In the genomic region with DNA sequence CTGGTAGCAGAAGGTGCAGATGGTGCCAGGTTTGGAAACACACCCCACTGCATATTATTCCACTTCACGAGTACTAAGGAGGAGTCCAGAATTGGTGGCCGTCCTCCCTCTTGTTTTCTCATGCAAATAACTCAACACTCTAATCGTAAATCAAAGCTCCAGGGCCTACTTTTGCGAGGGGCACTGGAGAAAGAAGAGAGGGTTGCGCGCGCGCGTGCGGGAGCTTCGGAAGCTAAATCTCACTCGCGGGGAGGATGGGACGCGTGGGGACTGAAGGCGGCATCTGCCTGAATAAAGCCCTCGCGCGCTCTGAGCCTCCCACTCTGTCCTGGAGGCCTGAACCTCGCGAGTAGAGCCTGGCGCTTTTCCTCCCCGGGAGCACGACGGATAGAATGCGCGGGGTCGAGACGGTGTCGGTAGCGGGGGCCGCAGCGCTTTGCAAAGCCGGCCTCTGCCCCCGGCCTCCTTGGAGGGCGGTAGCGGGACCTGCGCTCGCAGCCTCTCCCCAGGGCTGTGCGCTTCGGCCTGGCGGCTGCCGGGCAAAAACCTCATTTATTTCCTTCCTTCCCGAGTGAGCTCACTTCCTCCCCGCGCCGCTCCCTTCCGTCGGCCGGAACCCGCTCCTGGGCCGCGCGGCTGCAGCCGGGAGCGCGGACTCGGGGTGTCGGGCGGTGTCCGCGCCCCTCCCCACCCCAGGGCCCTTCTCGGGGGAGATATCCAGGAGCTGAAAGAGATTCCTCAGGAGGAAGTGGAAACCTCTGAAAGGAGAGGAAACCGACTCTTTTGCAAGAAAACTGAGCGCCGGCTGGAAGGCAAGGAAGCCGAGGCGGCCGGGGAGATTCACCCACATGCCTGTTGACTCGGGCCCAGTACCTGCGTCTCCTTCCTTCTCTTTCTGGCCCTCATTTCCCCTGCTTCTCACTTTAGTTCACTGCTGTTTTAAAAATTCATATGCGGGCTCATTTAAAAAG, we compare ENCODE assay signal across 9 cellular contexts. TPM values are rescaled to one million over a fixed set of nuclear protein-coding genes. Genes with fewer than 3 reads are reported as not detected.
A peak's percentile ranks its signal among the peaks of the same experiment; 100 is the strongest.
DNase-seq lines count a peak whose midpoint lies in the region; ATAC-seq and TF ChIP-seq lines count a peak whose summit lies in the region.
"Had no signal": no experiment of that assay in that cellular context is flagged by ENCODE, and none has a peak within 500 bp of the region (broad histone marks: within the 10 kb centered on the region; RNA-seq: fewer than 3 reads in every experiment).

No MANE protein-coding gene starts in this region.

- peak in 1 of 4 experiments; percentile 33 for TF ChIP-seq CTCF in uterus (IDR thresholded peaks at IDR 0.05)

- H3K27me3 ChIP-seq in uterus: no peaks in the 10 kb centered on the region

- H3K4me3 Mint-ChIP-seq in central memory CD8-positive, alpha-beta T cell: peak overlapping the region; percentile 71
- peak overlapping the region; percentile 78 for H3K4me3 Mint-ChIP-seq in memory B cell

- no peaks in the 10 kb centered on the region for H3K9me3 Mint-ChIP-seq in central memory CD8-positive, alpha-beta T cell
- no peaks in the 10 kb centered on the region for H3K9me3 Mint-ChIP-seq in memory B cell

- no peak overlapping the region for H3K27ac Mint-ChIP-seq in central memory CD8-positive, alpha-beta T cell (ENCODE audit: low read depth)
- no peak overlapping the region for H3K27ac Mint-ChIP-seq in memory B cell

- no peaks in the 10 kb centered on the region for H3K4me1 ChIP-seq in uterus

- ATAC-seq in GM18505 (IDR thresholded peaks at IDR 0.05; ENCODE audit: unreplicated experiment) (peak; percentile 28), HG03025 (IDR thresholded peaks at IDR 0.05; ENCODE audit: low FRiP score, unreplicated experiment) (peak; percentile 39), memory B cell (ENCODE audit: low read depth) (no peak)
- ATAC-seq in central memory CD8-positive, alpha-beta T cell (replicated peaks; ENCODE audit: extremely low read depth, poor library complexity, severe bottlenecking): no peak
- ATAC-seq: Panc1 had no signal

- TF ChIP-seq POLR2A in GM18505 (IDR thresholded peaks at IDR 0.05; ENCODE audit: borderline replicate concordance, extremely low read depth, insufficient read depth, insufficient read length) (no peak), uterus (IDR thresholded peaks at IDR 0.05) (peak; percentile 65 to 74)

- H3K36me3 ChIP-seq in uterus: no peaks in the 10 kb centered on the region

- H3K4me1 Mint-ChIP-seq in central memory CD8-positive, alpha-beta T cell: peaks cover 14% of the 10 kb centered on the region
- H3K4me1 Mint-ChIP-seq in memory B cell: peaks cover 17% of the 10 kb centered on the region

- DNase-seq in central memory CD8-positive, alpha-beta T cell (ENCODE audit: low spot score in 2 of 2): no peak
- DNase-seq in memory B cell (ENCODE audit: low spot score in 2 of 2) (no peak), uterus (peak; percentile 62 to 70), NCI-H510A (lab: John Stamatoyannopoulos, UW) (no peak), NCI-H2196 treated with DMSO at 0.1 percent for 48 hours (lab: John Stamatoyannopoulos, UW; ENCODE audit: unreplicated experiment) (no peak)
- no peak for DNase-seq in activated effector memory CD4-positive, alpha-beta T cell treated with anti-CD3 and anti-CD28 coated beads, Interleukin-2, amount 50 U/mL, for 16 hours

- peak overlapping the region; percentile 84 to 87 for H3K27ac ChIP-seq in uterus

- H3K4me3 ChIP-seq in uterus: peak overlapping the region; percentile 41 to 43

- peaks cover 66% of the 10 kb centered on the region for H3K27me3 Mint-ChIP-seq in central memory CD8-positive, alpha-beta T cell
- peaks cover 30% of the 10 kb centered on the region for H3K27me3 Mint-ChIP-seq in memory B cell

- intact Hi-C loops in uterus (cut with DNase I; ENCODE audit: low total_unique reads): loop anchor here (10.0 kb wide), 2 partner anchors 185 to 605 kb away; no protein-coding TSS in a partner anchor

- no peaks in the 10 kb centered on the region for H3K9me3 ChIP-seq in uterus

- H3K36me3 Mint-ChIP-seq in central memory CD8-positive, alpha-beta T cell (ENCODE audit: insufficient read depth): no peaks in the 10 kb centered on the region
- H3K36me3 Mint-ChIP-seq in memory B cell: no peaks in the 10 kb centered on the region

RNA-seq across cellular contexts. Expression of gene HAND2, which starts 20.7 kb away (rescaled TPM):
- total RNA-seq in uterus: 10 to 100 TPM; 20.3 to 77.6 (median 23.7) TPM

Comparison
In these comparisons a context has a peak if more than half of its experiments do, and no peak if none do; other contexts are left out.
1. ATAC-seq: peak in GM18505 (single experiment) and HG03025 (single experiment); none in central memory CD8-positive, alpha-beta T cell (single experiment) and memory B cell (single experiment).
2. DNase-seq: peak in uterus (2 of 2); none in central memory CD8-positive, alpha-beta T cell (0 of 2), memory B cell (0 of 2), NCI-H510A (single experiment), NCI-H2196 treated with DMSO at 0.1 percent for 48 hours (single experiment) and activated effector memory CD4-positive, alpha-beta T cell treated with anti-CD3 and anti-CD28 coated beads, Interleukin-2, amount 50 U/mL, for 16 hours (single experiment).